In genomic region chr12:64273527-64274403, GRCh38 we compare ENCODE assay signal across 8 cellular contexts. TPM values are rescaled to one million over a fixed set of nuclear protein-coding genes. Genes with fewer than 3 reads are reported as not detected.
DNase-seq lines count a peak whose midpoint lies in the region; ATAC-seq and TF ChIP-seq lines count a peak whose summit lies in the region.

No MANE protein-coding gene starts in this region.

- intact Hi-C loops in activated T-helper 2 cell treated with anti-CD3 and anti-CD28 coated beads, Interferon-gamma antibody, Interleukin-2, Interleukin-4, amounts not matched to agents 10 μg/mL and 5 μg/mL and 100 μg/mL, durations not matched to agents 14 hours and 24 hours and 36 hours (cut with micrococcal nuclease) = loop anchor here (2.0 kb wide), 1 partner anchor 119 kb away; no protein-coding TSS in a partner anchor

- H3K27ac Mint-ChIP-seq in activated T-helper 2 cell treated with anti-CD3 and anti-CD28 coated beads, Interferon-gamma antibody, Interleukin-2, Interleukin-4, amounts not matched to agents 10 μg/mL and 5 μg/mL and 100 μg/mL, durations not matched to agents 14 hours and 24 hours and 36 hours = no peak overlapping the region

- no peak for TF ChIP-seq POLR2A in suprapubic skin (IDR thresholded peaks at IDR 0.05)

- no peaks in the 10 kb centered on the region for H3K9me3 ChIP-seq in iPS-15b (ENCODE audit: control insufficient read depth, insufficient read depth, low read length)
- no peaks in the 10 kb centered on the region for H3K9me3 ChIP-seq in suprapubic skin

- no peaks in the 10 kb centered on the region for H3K36me3 ChIP-seq in iPS-15b (ENCODE audit: control insufficient read depth, insufficient read depth, low read length)
- no peaks in the 10 kb centered on the region for H3K36me3 ChIP-seq in suprapubic skin

- H3K4me1 Mint-ChIP-seq in activated T-helper 2 cell treated with anti-CD3 and anti-CD28 coated beads, Interferon-gamma antibody, Interleukin-2, Interleukin-4, amounts not matched to agents 10 μg/mL and 5 μg/mL and 100 μg/mL, durations not matched to agents 14 hours and 24 hours and 36 hours (ENCODE audit: low read depth) = no peaks in the 10 kb centered on the region

- TF ChIP-seq EP300 in suprapubic skin (IDR thresholded peaks at IDR 0.05) = no peak

- ATAC-seq in HG03439 (IDR thresholded peaks at IDR 0.05; ENCODE audit: unreplicated experiment) (peak; percentile 81), SK-N-SH treated with all-trans-retinoic acid at 6 μM for 48 hours (peak; percentile 84)

- H3K27me3 ChIP-seq in iPS-15b (ENCODE audit: control insufficient read depth, insufficient read depth, low read length) (no peaks in the 10 kb centered on the region), suprapubic skin (no peaks in the 10 kb centered on the region)

- peak overlapping the region; percentile 30 for H3K9ac ChIP-seq in iPS-15b (ENCODE audit: low read depth, low read length)

- no peaks in the 10 kb centered on the region for H3K9me3 Mint-ChIP-seq in activated T-helper 2 cell treated with anti-CD3 and anti-CD28 coated beads, Interferon-gamma antibody, Interleukin-2, Interleukin-4, amounts not matched to agents 10 μg/mL and 5 μg/mL and 100 μg/mL, durations not matched to agents 14 hours and 24 hours and 36 hours

- in situ Hi-C loops in GM13977 (cut with MboI; ENCODE audit: low pct_unique_long_range_greater_than_20kb, low sequenced_read_pairs, unreplicated experiment) = no loop called here

- H3K36me3 Mint-ChIP-seq in activated T-helper 2 cell treated with anti-CD3 and anti-CD28 coated beads, Interferon-gamma antibody, Interleukin-2, Interleukin-4, amounts not matched to agents 10 μg/mL and 5 μg/mL and 100 μg/mL, durations not matched to agents 14 hours and 24 hours and 36 hours (ENCODE audit: low read depth) = no peaks in the 10 kb centered on the region

- H3K27me3 Mint-ChIP-seq in activated T-helper 2 cell treated with anti-CD3 and anti-CD28 coated beads, Interferon-gamma antibody, Interleukin-2, Interleukin-4, amounts not matched to agents 10 μg/mL and 5 μg/mL and 100 μg/mL, durations not matched to agents 14 hours and 24 hours and 36 hours (ENCODE audit: low read depth) = peaks cover 5% of the 10 kb centered on the region

- WGBS in suprapubic skin = 67% methylated on average over 11 of the region's 11 CpGs

- peaks cover 7% of the 10 kb centered on the region for H3K4me1 ChIP-seq in iPS-15b (ENCODE audit: control insufficient read depth, insufficient read depth, low read length)
- no peaks in the 10 kb centered on the region for H3K4me1 ChIP-seq in suprapubic skin

- DNase-seq in AG09319 (ENCODE audit: extremely low read depth, low read depth) (no peak), GM13977 (ENCODE audit: low spot score) (no peak), suprapubic skin (ENCODE audit: low spot score in 2 of 2) (no peak)
- DNase-seq in stimulated activated naive CD4-positive, alpha-beta T cell treated with Interleukin-2 at 50 U/mL for 16 hours (lab: John Stamatoyannopoulos, UW) = no peak
- DNase-seq in activated T-helper 2 cell treated with anti-CD3 and anti-CD28 coated beads, Interferon-gamma antibody, Interleukin-2, Interleukin-4, amounts not matched to agents 10 μg/mL and 5 μg/mL and 100 μg/mL, durations not matched to agents 14 hours and 24 hours and 36 hours (ENCODE audit: low spot score) = no peak

- H3K4me3 ChIP-seq in iPS-15b (ENCODE audit: low read depth, low read length) (no peak overlapping the region), suprapubic skin (no peak overlapping the region)

- no peak overlapping the region for H3K4me3 Mint-ChIP-seq in activated T-helper 2 cell treated with anti-CD3 and anti-CD28 coated beads, Interferon-gamma antibody, Interleukin-2, Interleukin-4, amounts not matched to agents 10 μg/mL and 5 μg/mL and 100 μg/mL, durations not matched to agents 14 hours and 24 hours and 36 hours (ENCODE audit: low read depth)

- TF ChIP-seq CTCF in AG09319 (IDR thresholded peaks at IDR 0.05; ENCODE audit: low read depth, low read length) (peak; percentile 13), GM13977 (IDR thresholded peaks at IDR 0.05; ENCODE audit: extremely low read depth, insufficient read depth, missing control alignments) (peak; percentile 41), suprapubic skin (IDR thresholded peaks at IDR 0.05) (peak in 1 of 2 donors; percentile 26)

- H3K27ac ChIP-seq in suprapubic skin = no peak overlapping the region

TF ChIP-seq in SK-N-SH treated with all-trans-retinoic acid at 6 μM for 48 hours, 23 proteins besides CTCF, POLR2A, EP300 and RAD21:
- TF ChIP-seq SNAI2 (CRISPR knock-in tag; IDR thresholded peaks at IDR 0.05) = no peak
- TF ChIP-seq ZFP3 (CRISPR knock-in tag; IDR thresholded peaks at IDR 0.05) = no peak
- TF ChIP-seq ARNTL (CRISPR knock-in tag; IDR thresholded peaks at IDR 0.05; ENCODE audit: borderline replicate concordance, low read depth) = no peak

RNA-seq across cellular contexts. Expression of gene KICS2, which starts 51.7 kb away (rescaled TPM):
- 15.3 and 16.6 TPM in 2 replicates for total RNA-seq in activated T-helper 2 cell treated with anti-CD3 and anti-CD28 coated beads, Interferon-gamma antibody, Interleukin-2, Interleukin-4, amounts not matched to agents 10 μg/mL and 5 μg/mL and 100 μg/mL, durations not matched to agents 14 hours and 24 hours and 36 hours
- 10 to 100 TPM; 14.6 to 43.0 (median 16.7) TPM for total RNA-seq in suprapubic skin
